Comparison of ENCODE assay signal across 1 cellular context in the genomic region with DNA sequence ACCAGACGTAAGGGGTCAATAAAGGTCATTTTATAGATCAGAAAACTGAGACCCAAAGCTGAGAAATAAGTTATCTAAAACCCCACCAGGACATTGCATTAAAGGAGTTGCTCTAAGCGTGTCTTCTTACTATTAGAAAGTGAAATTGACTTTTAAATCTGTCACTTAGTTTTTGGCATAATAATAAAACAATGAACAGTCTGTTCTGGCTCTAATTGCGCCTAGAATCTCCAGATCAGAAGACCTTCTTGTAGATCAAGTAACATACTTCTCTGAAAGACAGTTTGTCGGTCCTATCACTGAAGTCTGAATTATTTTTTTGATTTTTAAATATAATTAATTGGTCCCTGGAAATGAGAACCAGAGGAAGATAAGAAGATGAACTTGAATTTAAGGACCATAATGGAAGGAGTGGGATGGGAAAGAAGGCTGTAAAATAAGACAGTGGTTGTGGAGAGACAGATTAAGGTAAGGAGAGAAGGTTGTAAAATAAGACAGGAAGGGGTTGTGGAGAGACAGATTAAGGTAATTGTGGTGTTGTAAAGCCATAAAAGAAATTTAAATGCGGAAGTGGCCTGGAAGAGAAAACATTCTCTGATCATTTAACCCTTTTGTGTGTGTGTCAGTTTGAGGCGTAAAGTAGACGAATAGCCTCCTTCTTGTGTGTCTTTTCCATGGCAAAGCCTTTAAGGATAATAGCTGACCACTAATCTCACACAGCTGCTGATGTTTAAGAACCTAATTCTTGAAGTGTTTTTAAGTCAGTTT.
TF ChIP-seq lines count a peak whose summit lies in the region.

No MANE protein-coding gene starts in this region.

TF ChIP-seq in K562, 482 proteins besides CTCF, POLR2A, EP300 and RAD21 (continued from another document):
- TF ChIP-seq, protein P1, sequence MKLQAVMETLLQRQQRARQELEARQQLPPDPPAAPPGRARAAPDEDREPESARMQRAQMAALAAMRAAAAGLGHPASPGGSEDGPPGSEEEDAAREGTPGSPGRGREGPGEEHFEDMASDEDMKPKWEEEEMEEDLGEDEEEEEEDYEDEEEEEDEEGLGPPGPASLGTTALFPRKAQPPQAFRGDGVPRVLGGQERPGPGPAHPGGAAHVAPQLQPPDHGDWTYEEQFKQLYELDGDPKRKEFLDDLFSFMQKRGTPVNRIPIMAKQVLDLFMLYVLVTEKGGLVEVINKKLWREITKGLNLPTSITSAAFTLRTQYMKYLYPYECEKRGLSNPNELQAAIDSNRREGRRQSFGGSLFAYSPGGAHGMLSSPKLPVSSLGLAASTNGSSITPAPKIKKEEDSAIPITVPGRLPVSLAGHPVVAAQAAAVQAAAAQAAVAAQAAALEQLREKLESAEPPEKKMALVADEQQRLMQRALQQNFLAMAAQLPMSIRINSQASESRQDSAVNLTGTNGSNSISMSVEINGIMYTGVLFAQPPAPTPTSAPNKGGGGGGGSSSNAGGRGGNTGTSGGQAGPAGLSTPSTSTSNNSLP (IDR thresholded peaks at IDR 0.05; ENCODE audit: borderline replicate concordance, low read depth, low read length): peak; percentile 8; the same call in 1 of the 2 replicates
- TF ChIP-seq TEAD4 (IDR thresholded peaks at IDR 0.05; ENCODE audit: low read length) (peak; percentile 82), TEAD4 (CRISPR knock-in tag; IDR thresholded peaks at IDR 0.05; ENCODE audit: borderline replicate concordance) (no peak), E2F3 (CRISPR knock-in tag; IDR thresholded peaks at IDR 0.05) (no peak), PPARD (CRISPR knock-in tag; IDR thresholded peaks at IDR 0.05) (no peak), THRAP3 (IDR thresholded peaks at IDR 0.05; ENCODE audit: borderline replicate concordance) (0 out of 2 replicates have a peak, but pooled peaks have one; percentile 61), JUND (IDR thresholded peaks at IDR 0.05; ENCODE audit: borderline replicate concordance, low read depth, low read length) (no peak), JUND (tag; IDR thresholded peaks at IDR 0.05; ENCODE audit: borderline replicate concordance, low read depth, low read length) (peak; percentile 10; the same call in 1 of the 3 replicates), MEIS2 (IDR thresholded peaks at IDR 0.05; ENCODE audit: partially characterized antibody) (peak; percentile 36), ETV5 (CRISPR knock-in tag; IDR thresholded peaks at IDR 0.05; ENCODE audit: low read depth) (0 out of 2 replicates have a peak, but pooled peaks have one; percentile 10), SMARCA4 (IDR thresholded peaks at IDR 0.05) (peak; percentile 70), HLTF (IDR thresholded peaks at IDR 0.05) (peak; percentile 41; the same call in 1 of the 2 replicates), POLR2H (tag; IDR thresholded peaks at IDR 0.05; ENCODE audit: low read depth) (peak; percentile 41; the same call in 1 of the 2 replicates), ZNF436 (CRISPR knock-in tag; IDR thresholded peaks at IDR 0.05) (no peak), CHCHD3 (CRISPR knock-in tag; IDR thresholded peaks at IDR 0.05) (no peak), ETV6 (IDR thresholded peaks at IDR 0.05; ENCODE audit: borderline replicate concordance in 1 of 2, low read depth in 2 of 2, low read length in 1 of 2) (0 out of 4 replicates have a peak, but pooled peaks of 1 of the 2 experiments have one; percentile 54), ETV6 (CRISPR knock-in tag; IDR thresholded peaks at IDR 0.05; ENCODE audit: borderline replicate concordance) (no peak), HDAC3 (IDR thresholded peaks at IDR 0.05; ENCODE audit: borderline replicate concordance, partially characterized antibody) (peak; percentile 41), EHMT2 (IDR thresholded peaks at IDR 0.05) (0 out of 2 replicates have a peak, but pooled peaks have one; percentile 8), ZEB2 (IDR thresholded peaks at IDR 0.05) (peak; percentile 46; the same call in 1 of the 2 replicates), RCOR1 (IDR thresholded peaks at IDR 0.05; ENCODE audit: borderline replicate concordance in 1 of 2, low read depth in 2 of 2, low read length in 2 of 2) (peak in 1 of 2 experiments; percentile 43; a peak in 1 of 4 replicates), SPI1 (IDR thresholded peaks at IDR 0.05; ENCODE audit: borderline replicate concordance, low read depth, low read length) (peak; percentile 95), SMARCE1 (IDR thresholded peaks at IDR 0.05) (peak; percentile 83), SIN3B (IDR thresholded peaks at IDR 0.05; ENCODE audit: low read depth) (no peak), ELF1 (tag; IDR thresholded peaks at IDR 0.05) (peak; percentile 48; the same call in 1 of the 2 replicates), SOX6 (IDR thresholded peaks at IDR 0.05) (peak; percentile 20; the same call in 1 of the 2 replicates), CBFA2T2 (conservative IDR thresholded peaks at IDR 0.05) (peak; percentile 57), NFIC (IDR thresholded peaks at IDR 0.05) (peak; percentile 33), KDM1A (IDR thresholded peaks at IDR 0.05) (peak; percentile 38 to 53; a peak in 3 of 4 replicates), NFYB (IDR thresholded peaks at IDR 0.05; ENCODE audit: extremely low read depth, insufficient read length) (no peak), BRD9 (IDR thresholded peaks at IDR 0.05; ENCODE audit: low read depth, partially characterized antibody) (no peak), ZNF408 (CRISPR knock-in tag; IDR thresholded peaks at IDR 0.05; ENCODE audit: low read depth) (no peak), KLF6 (CRISPR knock-in tag; IDR thresholded peaks at IDR 0.05; ENCODE audit: borderline replicate concordance) (no peak), KLF16 (IDR thresholded peaks at IDR 0.05) (0 out of 2 replicates have a peak, but pooled peaks have one; percentile 39), RBBP5 (IDR thresholded peaks at IDR 0.05; ENCODE audit: borderline replicate concordance, insufficient read depth, low read length, poor library complexity, severe bottlenecking) (peak; percentile 51), SRSF7 (optimal IDR thresholded peaks at IDR 0.05; ENCODE audit: low read depth, low read length) (no peak), ZNF41 (CRISPR knock-in tag; conservative IDR thresholded peaks at IDR 0.05) (no peak), CSDE1 (IDR thresholded peaks at IDR 0.05) (0 out of 4 replicates have a peak, but pooled peaks of 1 of the 2 experiments have one; percentile 16), NELFE (IDR thresholded peaks at IDR 0.05; ENCODE audit: insufficient read depth, insufficient read length) (no peak), TBL1XR1 (IDR thresholded peaks at IDR 0.05; ENCODE audit: low read length in 2 of 2) (peak in 1 of 2 experiments; percentile 42; a peak in 1 of 4 replicates), ADNP (tag; IDR thresholded peaks at IDR 0.05) (no peak), ZNF175 (CRISPR knock-in tag; IDR thresholded peaks at IDR 0.05; ENCODE audit: low read depth) (0 out of 2 replicates have a peak, but pooled peaks have one; percentile 25), ASH1L (IDR thresholded peaks at IDR 0.05; ENCODE audit: borderline replicate concordance, low read depth, partially characterized antibody) (peak; percentile 19), ZNF668 (CRISPR knock-in tag; IDR thresholded peaks at IDR 0.05) (no peak), CBFA2T3 (IDR thresholded peaks at IDR 0.05) (peak; percentile 82), PTBP1 (IDR thresholded peaks at IDR 0.05; ENCODE audit: low read depth, low read length) (no peak), TCF3 (CRISPR knock-in tag; IDR thresholded peaks at IDR 0.05) (peak; percentile 73), NBN (IDR thresholded peaks at IDR 0.05; ENCODE audit: low read depth) (peak; percentile 39; the same call in 1 of the 2 replicates), ZNF444 (CRISPR knock-in tag; IDR thresholded peaks at IDR 0.05) (no peak), ZNF140 (CRISPR knock-in tag; IDR thresholded peaks at IDR 0.05) (no peak), DPF2 (IDR thresholded peaks at IDR 0.05) (peak; percentile 68), SREBF2 (CRISPR knock-in tag; IDR thresholded peaks at IDR 0.05) (no peak), KAT7 (CRISPR knock-in tag; IDR thresholded peaks at IDR 0.05; ENCODE audit: borderline replicate concordance) (peak; percentile 6; the same call in 1 of the 2 replicates), ARHGAP35 (IDR thresholded peaks at IDR 0.05; ENCODE audit: partially characterized antibody) (no peak), PML (IDR thresholded peaks at IDR 0.05; ENCODE audit: low read length) (peak; percentile 32; the same call in 1 of the 2 replicates)
- TF ChIP-seq, protein P2, sequence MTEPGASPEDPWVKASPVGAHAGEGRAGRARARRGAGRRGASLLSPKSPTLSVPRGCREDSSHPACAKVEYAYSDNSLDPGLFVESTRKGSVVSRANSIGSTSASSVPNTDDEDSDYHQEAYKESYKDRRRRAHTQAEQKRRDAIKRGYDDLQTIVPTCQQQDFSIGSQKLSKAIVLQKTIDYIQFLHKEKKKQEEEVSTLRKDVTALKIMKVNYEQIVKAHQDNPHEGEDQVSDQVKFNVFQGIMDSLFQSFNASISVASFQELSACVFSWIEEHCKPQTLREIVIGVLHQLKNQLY (CRISPR knock-in tag; conservative IDR thresholded peaks at IDR 0.05): no peak
- TF ChIP-seq, protein P3, sequence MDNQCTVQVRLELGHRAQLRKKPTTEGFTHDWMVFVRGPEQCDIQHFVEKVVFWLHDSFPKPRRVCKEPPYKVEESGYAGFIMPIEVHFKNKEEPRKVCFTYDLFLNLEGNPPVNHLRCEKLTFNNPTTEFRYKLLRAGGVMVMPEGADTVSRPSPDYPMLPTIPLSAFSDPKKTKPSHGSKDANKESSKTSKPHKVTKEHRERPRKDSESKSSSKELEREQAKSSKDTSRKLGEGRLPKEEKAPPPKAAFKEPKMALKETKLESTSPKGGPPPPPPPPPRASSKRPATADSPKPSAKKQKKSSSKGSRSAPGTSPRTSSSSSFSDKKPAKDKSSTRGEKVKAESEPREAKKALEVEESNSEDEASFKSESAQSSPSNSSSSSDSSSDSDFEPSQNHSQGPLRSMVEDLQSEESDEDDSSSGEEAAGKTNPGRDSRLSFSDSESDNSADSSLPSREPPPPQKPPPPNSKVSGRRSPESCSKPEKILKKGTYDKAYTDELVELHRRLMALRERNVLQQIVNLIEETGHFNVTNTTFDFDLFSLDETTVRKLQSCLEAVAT (IDR thresholded peaks at IDR 0.05): 0 out of 4 replicates have a peak, but pooled peaks of 1 of the 2 experiments have one; percentile 57
- TF ChIP-seq, protein P4, sequence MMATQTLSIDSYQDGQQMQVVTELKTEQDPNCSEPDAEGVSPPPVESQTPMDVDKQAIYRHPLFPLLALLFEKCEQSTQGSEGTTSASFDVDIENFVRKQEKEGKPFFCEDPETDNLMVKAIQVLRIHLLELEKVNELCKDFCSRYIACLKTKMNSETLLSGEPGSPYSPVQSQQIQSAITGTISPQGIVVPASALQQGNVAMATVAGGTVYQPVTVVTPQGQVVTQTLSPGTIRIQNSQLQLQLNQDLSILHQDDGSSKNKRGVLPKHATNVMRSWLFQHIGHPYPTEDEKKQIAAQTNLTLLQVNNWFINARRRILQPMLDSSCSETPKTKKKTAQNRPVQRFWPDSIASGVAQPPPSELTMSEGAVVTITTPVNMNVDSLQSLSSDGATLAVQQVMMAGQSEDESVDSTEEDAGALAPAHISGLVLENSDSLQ (IDR thresholded peaks at IDR 0.05): peak; percentile 57
- TF ChIP-seq, protein P5, sequence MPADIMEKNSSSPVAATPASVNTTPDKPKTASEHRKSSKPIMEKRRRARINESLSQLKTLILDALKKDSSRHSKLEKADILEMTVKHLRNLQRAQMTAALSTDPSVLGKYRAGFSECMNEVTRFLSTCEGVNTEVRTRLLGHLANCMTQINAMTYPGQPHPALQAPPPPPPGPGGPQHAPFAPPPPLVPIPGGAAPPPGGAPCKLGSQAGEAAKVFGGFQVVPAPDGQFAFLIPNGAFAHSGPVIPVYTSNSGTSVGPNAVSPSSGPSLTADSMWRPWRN (IDR thresholded peaks at IDR 0.05; ENCODE audit: low read depth): peak; percentile 32; the same call in 1 of the 2 replicates
- TF ChIP-seq, protein P6, sequence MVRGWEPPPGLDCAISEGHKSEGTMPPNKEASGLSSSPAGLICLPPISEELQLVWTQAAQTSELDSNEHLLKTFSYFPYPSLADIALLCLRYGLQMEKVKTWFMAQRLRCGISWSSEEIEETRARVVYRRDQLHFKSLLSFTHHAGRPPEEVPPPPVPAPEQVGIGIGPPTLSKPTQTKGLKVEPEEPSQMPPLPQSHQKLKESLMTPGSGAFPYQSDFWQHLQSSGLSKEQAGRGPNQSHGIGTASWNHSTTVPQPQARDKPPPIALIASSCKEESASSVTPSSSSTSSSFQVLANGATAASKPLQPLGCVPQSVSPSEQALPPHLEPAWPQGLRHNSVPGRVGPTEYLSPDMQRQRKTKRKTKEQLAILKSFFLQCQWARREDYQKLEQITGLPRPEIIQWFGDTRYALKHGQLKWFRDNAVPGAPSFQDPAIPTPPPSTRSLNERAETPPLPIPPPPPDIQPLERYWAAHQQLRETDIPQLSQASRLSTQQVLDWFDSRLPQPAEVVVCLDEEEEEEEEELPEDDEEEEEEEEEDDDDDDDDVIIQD (CRISPR knock-in tag; IDR thresholded peaks at IDR 0.05): no peak
- TF ChIP-seq, protein P7, sequence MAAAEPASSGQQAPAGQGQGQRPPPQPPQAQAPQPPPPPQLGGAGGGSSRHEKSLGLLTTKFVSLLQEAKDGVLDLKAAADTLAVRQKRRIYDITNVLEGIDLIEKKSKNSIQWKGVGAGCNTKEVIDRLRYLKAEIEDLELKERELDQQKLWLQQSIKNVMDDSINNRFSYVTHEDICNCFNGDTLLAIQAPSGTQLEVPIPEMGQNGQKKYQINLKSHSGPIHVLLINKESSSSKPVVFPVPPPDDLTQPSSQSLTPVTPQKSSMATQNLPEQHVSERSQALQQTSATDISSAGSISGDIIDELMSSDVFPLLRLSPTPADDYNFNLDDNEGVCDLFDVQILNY (CRISPR knock-in tag; IDR thresholded peaks at IDR 0.05): no peak
- TF ChIP-seq, protein P8, sequence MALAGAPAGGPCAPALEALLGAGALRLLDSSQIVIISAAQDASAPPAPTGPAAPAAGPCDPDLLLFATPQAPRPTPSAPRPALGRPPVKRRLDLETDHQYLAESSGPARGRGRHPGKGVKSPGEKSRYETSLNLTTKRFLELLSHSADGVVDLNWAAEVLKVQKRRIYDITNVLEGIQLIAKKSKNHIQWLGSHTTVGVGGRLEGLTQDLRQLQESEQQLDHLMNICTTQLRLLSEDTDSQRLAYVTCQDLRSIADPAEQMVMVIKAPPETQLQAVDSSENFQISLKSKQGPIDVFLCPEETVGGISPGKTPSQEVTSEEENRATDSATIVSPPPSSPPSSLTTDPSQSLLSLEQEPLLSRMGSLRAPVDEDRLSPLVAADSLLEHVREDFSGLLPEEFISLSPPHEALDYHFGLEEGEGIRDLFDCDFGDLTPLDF (CRISPR knock-in tag; IDR thresholded peaks at IDR 0.05): no peak
